In the genomic region with DNA sequence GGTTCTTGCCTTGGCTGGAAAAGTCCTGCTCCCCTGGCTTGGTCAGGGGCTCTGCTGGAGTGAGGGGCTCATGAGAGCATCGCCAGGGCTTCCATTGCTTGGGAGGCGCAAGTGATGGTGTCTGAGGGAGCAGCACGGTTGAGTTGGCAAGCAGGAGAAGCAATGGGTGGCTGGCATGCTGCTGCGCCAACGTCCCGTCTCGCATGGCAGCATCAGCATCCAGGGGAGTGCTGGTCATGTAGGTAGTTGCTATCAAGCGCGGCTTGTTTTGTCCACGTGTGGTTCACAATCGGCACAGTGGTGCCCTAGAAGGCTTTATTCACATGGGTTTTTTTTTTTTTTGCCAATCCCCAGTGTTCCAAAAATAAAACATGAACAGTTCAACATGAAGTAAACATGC, we compare ENCODE assay signal across 20 cellular contexts.
"Had no signal": no experiment of that assay in that cellular context is flagged by ENCODE, and none has a peak within 500 bp of the region (broad histone marks: within the 10 kb centered on the region; RNA-seq: fewer than 3 reads in every experiment).

No MANE protein-coding gene starts in this region.

- H3K27me3 Mint-ChIP-seq: activated naive CD8-positive, alpha-beta T cell treated with anti-CD3 and anti-CD28 coated beads for 36 hours; activated T-cell treated with anti-CD3 and anti-CD28 coated beads, Interleukin-2, amount 50 U/mL, for 24 hours; activated T-helper 17 cell treated with anti-CD3 and anti-CD28 coated beads, Interleukin-2, amount 50 U/mL, for 72 hours; naive thymus-derived CD4-positive, alpha-beta T cell; progenitor cell of endocrine pancreas; stimulated activated naive CD8-positive, alpha-beta T cell treated with anti-CD3 and anti-CD28 coated beads, Interleukin-15, amount 100 ng/mL, for 72 hours had no signal

- ATAC-seq: activated T-helper 17 cell treated with anti-CD3 and anti-CD28 coated beads, Interleukin-2, amount 50 U/mL, for 72 hours; gastroesophageal sphincter; left colon; naive thymus-derived CD4-positive, alpha-beta T cell; stimulated activated naive CD8-positive, alpha-beta T cell treated with anti-CD3 and anti-CD28 coated beads, Interleukin-15, amount 100 ng/mL, for 72 hours had no signal

- H3K4me2 ChIP-seq: neural progenitor cell had no signal

- DNase-seq: activated CD4-positive, alpha-beta T cell treated with anti-CD3 and anti-CD28 coated beads for 1 hour; activated naive CD8-positive, alpha-beta T cell treated with anti-CD3 and anti-CD28 coated beads for 36 hours; activated T-cell treated with anti-CD3 and anti-CD28 coated beads, Interleukin-2, amount 50 U/mL, for 24 hours; endodermal cell; esophagus squamous epithelium; head of caudate nucleus; lower lobe of right lung; naive thymus-derived CD4-positive, alpha-beta T cell; stimulated activated CD4-positive, alpha-beta T cell treated with anti-CD3 and anti-CD28 coated beads, Interleukin-1b, Interleukin-23, amount 100 ng/mL, for 48 hours; stimulated activated naive CD8-positive, alpha-beta T cell treated with anti-CD3 and anti-CD28 coated beads, Interleukin-15, amount 100 ng/mL, for 72 hours; T-helper 9 cell; tibial artery had no signal

- H2AFZ ChIP-seq: neural progenitor cell had no signal

- H3K4me3 ChIP-seq: breast epithelium, coronary artery, esophagus squamous epithelium, gastroesophageal sphincter, lower lobe of right lung, neural progenitor cell, skin epidermis, tibial artery had no signal

- H3K9me3 ChIP-seq: breast epithelium, esophagus squamous epithelium, gastroesophageal sphincter, lower lobe of right lung, tibial artery had no signal

- H3K27ac Mint-ChIP-seq: activated naive CD8-positive, alpha-beta T cell treated with anti-CD3 and anti-CD28 coated beads for 36 hours; activated T-cell treated with anti-CD3 and anti-CD28 coated beads, Interleukin-2, amount 50 U/mL, for 24 hours; activated T-helper 17 cell treated with anti-CD3 and anti-CD28 coated beads, Interleukin-2, amount 50 U/mL, for 72 hours; endodermal cell; neural progenitor cell; progenitor cell of endocrine pancreas; stimulated activated naive CD8-positive, alpha-beta T cell treated with anti-CD3 and anti-CD28 coated beads, Interleukin-15, amount 100 ng/mL, for 72 hours had no signal

- H3K9ac ChIP-seq: neural progenitor cell had no signal

- H3K36me3 Mint-ChIP-seq: neural progenitor cell had no signal

- H3K27me3 ChIP-seq: breast epithelium, esophagus squamous epithelium, gastroesophageal sphincter, neural progenitor cell, tibial artery had no signal

- H3K36me3 ChIP-seq: breast epithelium, esophagus squamous epithelium, neural progenitor cell had no signal

- H3K9me3 Mint-ChIP-seq: activated naive CD8-positive, alpha-beta T cell treated with anti-CD3 and anti-CD28 coated beads for 36 hours; activated T-cell treated with anti-CD3 and anti-CD28 coated beads, Interleukin-2, amount 50 U/mL, for 24 hours; activated T-helper 17 cell treated with anti-CD3 and anti-CD28 coated beads, Interleukin-2, amount 50 U/mL, for 72 hours; endodermal cell; naive thymus-derived CD4-positive, alpha-beta T cell; neural progenitor cell; stimulated activated naive CD8-positive, alpha-beta T cell treated with anti-CD3 and anti-CD28 coated beads, Interleukin-15, amount 100 ng/mL, for 72 hours had no signal

- H3K4me3 Mint-ChIP-seq: activated naive CD8-positive, alpha-beta T cell treated with anti-CD3 and anti-CD28 coated beads for 36 hours; activated T-cell treated with anti-CD3 and anti-CD28 coated beads, Interleukin-2, amount 50 U/mL, for 24 hours; activated T-helper 17 cell treated with anti-CD3 and anti-CD28 coated beads, Interleukin-2, amount 50 U/mL, for 72 hours; endodermal cell; naive thymus-derived CD4-positive, alpha-beta T cell; neural progenitor cell; stimulated activated naive CD8-positive, alpha-beta T cell treated with anti-CD3 and anti-CD28 coated beads, Interleukin-15, amount 100 ng/mL, for 72 hours had no signal

- H3K27ac ChIP-seq: breast epithelium, coronary artery, esophagus squamous epithelium, gastroesophageal sphincter, lower lobe of right lung, neural progenitor cell, skin epidermis, tibial artery had no signal
